Comparison of ENCODE assay signal across 35 cellular contexts in genomic region chr5:104429911-104430310, GRCh38.
"Had no signal": no experiment of that assay in that cellular context is flagged by ENCODE, and none has a peak within 500 bp of the region (broad histone marks: within the 10 kb centered on the region; RNA-seq: fewer than 3 reads in every experiment).

No MANE protein-coding gene starts in this region.

- DNase-seq: Karpas-422, Kasumi-1, KG1, MG63, MM.1S, MV-4-11, NCI-H1048, NCI-H1092, NCI-H1092 treated with DMSO at 0.1 percent for 48 hours, NCI-H1105, NCI-H1105 treated with DMSO at 0.1 percent for 48 hours, NCI-H1417, NCI-H1417 treated with DMSO at 0.1 percent for 48 hours, NCI-H1436, NCI-H1436 treated with DMSO at 0.1 percent for 48 hours, NCI-H146, NCI-H1694, NCI-H1694 treated with DMSO at 0.1 percent for 48 hours, NCI-H187, NCI-H187 treated with DMSO at 0.1 percent for 48 hours, NCI-H1930, NCI-H2029, NCI-H2029 treated with DMSO at 0.1 percent for 48 hours, NCI-H2081, NCI-H2081 treated with DMSO at 0.1 percent for 48 hours, NCI-H2107, NCI-H2171, NCI-H2171 treated with DMSO at 0.1 percent for 48 hours, NCI-H2227 treated with DMSO at 0.1 percent for 48 hours, NCI-H226, NCI-H345, NCI-H446, NCI-H446 treated with DMSO at 0.1 percent for 48 hours, NCI-H510A had no signal

- H3K27ac ChIP-seq: KMS-11 had no signal

- H3K4me2 ChIP-seq: KMS-11 had no signal

- H3K36me3 ChIP-seq: MG63 had no signal

- H3K9ac ChIP-seq: KMS-11 had no signal

- H3K9me3 ChIP-seq: MG63 had no signal

- H3K27me3 ChIP-seq: MG63 had no signal

- H3K4me3 ChIP-seq: MG63 had no signal
